Comparison of ENCODE assay signal across 24 cellular contexts in genomic region chr19:33553530-33554310, GRCh38.
"Had no signal": no experiment of that assay in that cellular context is flagged by ENCODE, and none has a peak within 500 bp of the region (broad histone marks: within the 10 kb centered on the region; RNA-seq: fewer than 3 reads in every experiment).

No MANE protein-coding gene starts in this region.

- H3K27me3 ChIP-seq: gastrocnemius medialis, neutrophil, testis, tibial nerve had no signal

- H3K27ac Mint-ChIP-seq: immature natural killer cell; memory B cell; naive B cell; nephron; stimulated activated effector memory CD8-positive, alpha-beta T cell treated with anti-CD3 and anti-CD28 coated beads, Interleukin-12 subunit alpha, Interleukin-12 subunit beta, amount 100 ng/mL, for 72 hours; stimulated activated naive CD8-positive, alpha-beta T cell treated with anti-CD3 and anti-CD28 coated beads, Interleukin-15, Interleukin-2, amounts not matched to agents 100 ng/mL and 50 ng/mL, for 24 hours had no signal

- H3K36me3 ChIP-seq: esophagus muscularis mucosa, gastrocnemius medialis, heart right ventricle, left ventricle myocardium inferior, lower lobe of right lung, neutrophil, tibial nerve had no signal

- DNase-seq: cortex of kidney; effector memory CD4-positive, alpha-beta T cell; gastrocnemius medialis; heart right ventricle; hypothalamus; immature natural killer cell; kidney; left cardiac atrium; left ventricle myocardium inferior; lower lobe of right lung; naive B cell; small intestine; stimulated activated CD4-positive, alpha-beta T cell treated with anti-CD3 and anti-CD28 coated beads, Interleukin-2, amount 100 ng/mL, for 48 hours had no signal

- H3K4me3 ChIP-seq: dorsolateral prefrontal cortex, esophagus muscularis mucosa, gastrocnemius medialis, heart right ventricle, left ventricle myocardium inferior, lower lobe of right lung, tibial nerve had no signal

- H3K27ac ChIP-seq: dorsolateral prefrontal cortex, epithelial cell of prostate, esophagus muscularis mucosa, gastrocnemius medialis, heart right ventricle, left ventricle myocardium inferior, lower lobe of right lung, neutrophil, testis, tibial nerve had no signal

- H3K4me1 ChIP-seq: esophagus muscularis mucosa, gastrocnemius medialis, heart right ventricle, left ventricle myocardium inferior, lower lobe of right lung, testis, tibial nerve had no signal

- H3K36me3 Mint-ChIP-seq: immature natural killer cell; memory B cell; naive B cell; stimulated activated effector memory CD8-positive, alpha-beta T cell treated with anti-CD3 and anti-CD28 coated beads, Interleukin-12 subunit alpha, Interleukin-12 subunit beta, amount 100 ng/mL, for 72 hours had no signal

- H3K9me3 ChIP-seq: esophagus muscularis mucosa, gastrocnemius medialis, heart right ventricle, left ventricle myocardium inferior, lower lobe of right lung, neutrophil, testis, tibial nerve had no signal

- H3K4me1 Mint-ChIP-seq: central memory CD8-positive, alpha-beta T cell; immature natural killer cell; memory B cell; stimulated activated effector memory CD8-positive, alpha-beta T cell treated with anti-CD3 and anti-CD28 coated beads, Interleukin-12 subunit alpha, Interleukin-12 subunit beta, amount 100 ng/mL, for 72 hours had no signal

- ATAC-seq: gastrocnemius medialis; heart right ventricle; left cardiac atrium; lower lobe of right lung; stimulated activated effector memory CD8-positive, alpha-beta T cell treated with anti-CD3 and anti-CD28 coated beads, Interleukin-12 subunit alpha, Interleukin-12 subunit beta, amount 100 ng/mL, for 72 hours had no signal

- H3K27me3 Mint-ChIP-seq: stimulated activated naive CD8-positive, alpha-beta T cell treated with anti-CD3 and anti-CD28 coated beads, Interleukin-15, Interleukin-2, amounts not matched to agents 100 ng/mL and 50 ng/mL, for 24 hours had no signal

- H3K4me3 Mint-ChIP-seq: central memory CD8-positive, alpha-beta T cell; immature natural killer cell; memory B cell; nephron; stimulated activated effector memory CD8-positive, alpha-beta T cell treated with anti-CD3 and anti-CD28 coated beads, Interleukin-12 subunit alpha, Interleukin-12 subunit beta, amount 100 ng/mL, for 72 hours; stimulated activated naive CD8-positive, alpha-beta T cell treated with anti-CD3 and anti-CD28 coated beads, Interleukin-15, Interleukin-2, amounts not matched to agents 100 ng/mL and 50 ng/mL, for 24 hours had no signal

- H3K9me3 Mint-ChIP-seq: central memory CD8-positive, alpha-beta T cell; immature natural killer cell; nephron; stimulated activated effector memory CD8-positive, alpha-beta T cell treated with anti-CD3 and anti-CD28 coated beads, Interleukin-12 subunit alpha, Interleukin-12 subunit beta, amount 100 ng/mL, for 72 hours; stimulated activated naive CD8-positive, alpha-beta T cell treated with anti-CD3 and anti-CD28 coated beads, Interleukin-15, Interleukin-2, amounts not matched to agents 100 ng/mL and 50 ng/mL, for 24 hours had no signal
